12 cellular contexts compared by ENCODE assay signal in the genomic region with DNA sequence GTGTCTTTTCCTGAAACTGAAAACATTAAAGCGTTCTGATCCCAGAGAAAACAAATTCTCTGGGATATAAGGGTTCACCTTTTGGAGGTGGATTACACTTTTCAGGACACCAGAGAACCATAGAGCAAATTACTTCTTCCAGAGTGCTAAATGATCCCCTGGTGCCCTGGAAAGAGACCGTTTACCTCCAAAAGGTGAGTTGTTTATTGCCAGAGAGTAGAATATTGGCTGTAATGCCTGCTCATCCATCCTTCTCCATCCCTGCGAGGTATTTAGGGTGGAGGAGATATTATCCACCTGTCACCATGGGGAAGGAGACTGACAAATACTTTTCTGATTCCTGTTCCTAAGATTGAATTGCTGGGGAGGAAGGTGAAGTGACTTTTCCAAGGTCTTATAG. TPM values are rescaled to one million over a fixed set of nuclear protein-coding genes. Genes with fewer than 3 reads are reported as not detected.
A peak's percentile ranks its signal among the peaks of the same experiment; 100 is the strongest.
DNase-seq lines count a peak whose midpoint lies in the region; ATAC-seq and TF ChIP-seq lines count a peak whose summit lies in the region.
"Had no signal": no experiment of that assay in that cellular context is flagged by ENCODE, and none has a peak within 500 bp of the region (broad histone marks: within the 10 kb centered on the region; RNA-seq: fewer than 3 reads in every experiment).

No MANE protein-coding gene starts in this region.

- H3K27ac Mint-ChIP-seq in Caco-2 (ENCODE audit: unreplicated experiment): peak overlapping the region; percentile 97
- H3K27ac Mint-ChIP-seq in WTC11: peak overlapping the region; percentile 99
- H3K27ac Mint-ChIP-seq: activated naive CD4-positive, alpha-beta T cell treated with anti-CD3 and anti-CD28 coated beads, Interleukin-2, amount 50 U/mL, for 24 hours had no signal

- H3K4me3 ChIP-seq in Caco-2 (ENCODE audit: low read depth, low read length): no peak overlapping the region
- H3K4me3 ChIP-seq in gastrocnemius medialis: peak overlapping the region in 1 of 4 donors; percentile 18
- H3K4me3 ChIP-seq in MM.1S (ENCODE audit: low read length): no peak overlapping the region
- H3K4me3 ChIP-seq: left lung had no signal

- no peak for DNase-seq in Caco-2
- DNase-seq in WTC11 (ENCODE audit: low spot score): no peak
- no peak for DNase-seq in gastrocnemius medialis
- no peak for DNase-seq in MM.1S
- DNase-seq in AG08396 (ENCODE audit: low spot score): no peak
- no peak for DNase-seq in GM03348 (ENCODE audit: low spot score)
- DNase-seq: foreskin keratinocyte, left lung, NCI-H526 had no signal

- H3K9me3 ChIP-seq in Caco-2 (no peaks in the 10 kb centered on the region), gastrocnemius medialis (no peaks in the 10 kb centered on the region), MM.1S (replicated peaks; ENCODE audit: insufficient read depth, low read length) (no peaks in the 10 kb centered on the region)
- H3K9me3 ChIP-seq: left lung had no signal

- POLR2A ChIA-PET in Caco-2 (lab: Charles Lee) (interaction anchor here (1.3 kb wide), 1 partner anchor 31 kb away, joined by 6 read pairs; a partner anchor contains a TSS), WTC11 (lab: Charles Lee) (interaction anchor here (1.1 kb wide), 1 partner anchor 13 kb away, joined by 3 read pairs; no protein-coding TSS in a partner anchor)

- H3K27me3 Mint-ChIP-seq in Caco-2 (ENCODE audit: insufficient read depth, unreplicated experiment): no peaks in the 10 kb centered on the region
- H3K27me3 Mint-ChIP-seq in WTC11 (ENCODE audit: low read depth): no peaks in the 10 kb centered on the region

- H3K79me2 ChIP-seq in MM.1S (ENCODE audit: low read length): no peaks in the 10 kb centered on the region

- TF ChIP-seq CTCF in Caco-2 (IDR thresholded peaks at IDR 0.05; ENCODE audit: insufficient read depth in 1 of 2, low read depth in 1 of 2, low read length in 1 of 2, severe bottlenecking in 1 of 2, unreplicated experiment in 1 of 2): no peak
- TF ChIP-seq CTCF in WTC11 (IDR thresholded peaks at IDR 0.05): no peak
- no peak for TF ChIP-seq CTCF in gastrocnemius medialis (IDR thresholded peaks at IDR 0.05 in 4 of 5, conservative IDR thresholded peaks at IDR 0.05 in 1 of 5)
- no peak for TF ChIP-seq CTCF in MM.1S (IDR thresholded peaks at IDR 0.05; ENCODE audit: low read length)

- no peaks in the 10 kb centered on the region for H4K20me1 ChIP-seq in MM.1S (ENCODE audit: insufficient read depth, low read length)

- H3K36me3 ChIP-seq in Caco-2 (ENCODE audit: control insufficient read depth, insufficient read depth, low read length) (peaks cover 1% of the 10 kb centered on the region; the same call in 1 of the 2 replicates), gastrocnemius medialis (no peaks in the 10 kb centered on the region), MM.1S (replicated peaks; ENCODE audit: insufficient read depth, low read length) (no peaks in the 10 kb centered on the region)
- H3K36me3 ChIP-seq: left lung had no signal

- H3K27me3 ChIP-seq in Caco-2 (replicated peaks; ENCODE audit: control insufficient read depth, insufficient read depth, low read length) (no peaks in the 10 kb centered on the region), layer of hippocampus (ENCODE audit: control insufficient read depth, insufficient read depth, low read length) (no peaks in the 10 kb centered on the region), gastrocnemius medialis (no peaks in the 10 kb centered on the region), MM.1S (replicated peaks; ENCODE audit: insufficient read depth, low read length) (no peaks in the 10 kb centered on the region)
- H3K27me3 ChIP-seq: foreskin keratinocyte, left lung had no signal

- in situ Hi-C loops in gastrocnemius medialis (cut with MboI; ENCODE audit: low sequenced_read_pairs in 4 of 4): no loop called here

- TF ChIP-seq POLR2A in gastrocnemius medialis (IDR thresholded peaks at IDR 0.05): no peak

- H3K4me3 Mint-ChIP-seq in Caco-2 (ENCODE audit: unreplicated experiment) (peak overlapping the region; percentile 73), WTC11 (peak overlapping the region; percentile 64)
- H3K4me3 Mint-ChIP-seq: activated naive CD4-positive, alpha-beta T cell treated with anti-CD3 and anti-CD28 coated beads, Interleukin-2, amount 50 U/mL, for 24 hours had no signal

- TSS peak; percentile 40 for BruUV-seq in Caco-2 (replicated peaks; lab: Mats Ljungman, UMichigan)

- H3K9me3 Mint-ChIP-seq in Caco-2 (ENCODE audit: unreplicated experiment) (no peaks in the 10 kb centered on the region), WTC11 (no peaks in the 10 kb centered on the region)
- H3K9me3 Mint-ChIP-seq: activated naive CD4-positive, alpha-beta T cell treated with anti-CD3 and anti-CD28 coated beads, Interleukin-2, amount 50 U/mL, for 24 hours had no signal

- ATAC-seq in WTC11 (no peak), gastrocnemius medialis (no peak), GM19324 (IDR thresholded peaks at IDR 0.05; ENCODE audit: low FRiP score, unreplicated experiment) (no peak)
- ATAC-seq: foreskin keratinocyte had no signal

- H3K4me1 Mint-ChIP-seq in Caco-2 (ENCODE audit: low read depth, unreplicated experiment) (peaks cover 71% of the 10 kb centered on the region), WTC11 (peaks cover 97% of the 10 kb centered on the region)
- H3K4me1 Mint-ChIP-seq: activated naive CD4-positive, alpha-beta T cell treated with anti-CD3 and anti-CD28 coated beads, Interleukin-2, amount 50 U/mL, for 24 hours had no signal

- H3K9ac ChIP-seq in MM.1S (ENCODE audit: low read length): no peak overlapping the region

- intact Hi-C loops in Caco-2 (cut with micrococcal nuclease; ENCODE audit: unreplicated experiment): loop anchor here (1.0 to 2.0 kb wide), 8 partner anchors 10 to 198 kb away; a partner anchor contains a TSS
- intact Hi-C loops in gastrocnemius medialis (cut with DNase I; ENCODE audit: low total_unique reads): no loop called here

- no peak overlapping the region for H3K4me2 ChIP-seq in MM.1S (ENCODE audit: low read depth, low read length)

- H3F3A ChIP-seq in MM.1S (ENCODE audit: insufficient read depth, low read length): no peaks in the 10 kb centered on the region

- no peak overlapping the region for H2AFZ ChIP-seq in MM.1S (ENCODE audit: low read length)

- no peaks in the 10 kb centered on the region for H3K9me2 ChIP-seq in MM.1S (replicated peaks; ENCODE audit: insufficient read depth, low read length)

- CTCF ChIA-PET in Caco-2 (lab: Charles Lee): no interaction called here
- CTCF ChIA-PET in WTC11 (lab: Charles Lee): no interaction called here

- H3K4me1 ChIP-seq in Caco-2 (peaks cover 55% of the 10 kb centered on the region), gastrocnemius medialis (peaks cover 30 to 31% of the 10 kb centered on the region in 2 donors), MM.1S (ENCODE audit: low read length) (no peaks in the 10 kb centered on the region)

- H3K36me3 Mint-ChIP-seq in Caco-2 (ENCODE audit: insufficient read depth, unreplicated experiment): peaks cover 39% of the 10 kb centered on the region
- H3K36me3 Mint-ChIP-seq in WTC11: peaks cover 3% of the 10 kb centered on the region; the same call in 1 of the 2 replicates
- H3K36me3 Mint-ChIP-seq: activated naive CD4-positive, alpha-beta T cell treated with anti-CD3 and anti-CD28 coated beads, Interleukin-2, amount 50 U/mL, for 24 hours had no signal

- H3K27ac ChIP-seq in layer of hippocampus (ENCODE audit: low read depth, low read length) (peak overlapping the region; percentile 35), gastrocnemius medialis (peak overlapping the region; percentile 47 to 72 (median 58)), MM.1S (ENCODE audit: low read length) (no peak overlapping the region)
- H3K27ac ChIP-seq: foreskin keratinocyte had no signal

TF ChIP-seq in WTC11, 78 proteins besides CTCF, POLR2A, EP300 and RAD21 (continues in another document):
- TF ChIP-seq NFATC4 (CRISPR knock-in tag; IDR thresholded peaks at IDR 0.05) (no peak), KAT7 (CRISPR knock-in tag; IDR thresholded peaks at IDR 0.05; ENCODE audit: borderline replicate concordance) (no peak), NFE2L1 (CRISPR knock-in tag; IDR thresholded peaks at IDR 0.05) (no peak), ZBTB21 (CRISPR knock-in tag; IDR thresholded peaks at IDR 0.05; ENCODE audit: borderline replicate concordance) (no peak), TP53 (CRISPR knock-in tag; IDR thresholded peaks at IDR 0.05) (no peak), SMAD4 (CRISPR knock-in tag; IDR thresholded peaks at IDR 0.05) (no peak), PRRX2 (CRISPR knock-in tag; IDR thresholded peaks at IDR 0.05) (no peak), FOXP1 (CRISPR knock-in tag; IDR thresholded peaks at IDR 0.05; ENCODE audit: borderline replicate concordance) (no peak), JUN (CRISPR knock-in tag; IDR thresholded peaks at IDR 0.05) (no peak), ETV6 (CRISPR knock-in tag; IDR thresholded peaks at IDR 0.05) (no peak)
- TF ChIP-seq, protein P1, sequence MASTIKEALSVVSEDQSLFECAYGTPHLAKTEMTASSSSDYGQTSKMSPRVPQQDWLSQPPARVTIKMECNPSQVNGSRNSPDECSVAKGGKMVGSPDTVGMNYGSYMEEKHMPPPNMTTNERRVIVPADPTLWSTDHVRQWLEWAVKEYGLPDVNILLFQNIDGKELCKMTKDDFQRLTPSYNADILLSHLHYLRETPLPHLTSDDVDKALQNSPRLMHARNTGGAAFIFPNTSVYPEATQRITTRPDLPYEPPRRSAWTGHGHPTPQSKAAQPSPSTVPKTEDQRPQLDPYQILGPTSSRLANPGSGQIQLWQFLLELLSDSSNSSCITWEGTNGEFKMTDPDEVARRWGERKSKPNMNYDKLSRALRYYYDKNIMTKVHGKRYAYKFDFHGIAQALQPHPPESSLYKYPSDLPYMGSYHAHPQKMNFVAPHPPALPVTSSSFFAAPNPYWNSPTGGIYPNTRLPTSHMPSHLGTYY (CRISPR knock-in tag; IDR thresholded peaks at IDR 0.05): no peak
- TF ChIP-seq, protein P2, sequence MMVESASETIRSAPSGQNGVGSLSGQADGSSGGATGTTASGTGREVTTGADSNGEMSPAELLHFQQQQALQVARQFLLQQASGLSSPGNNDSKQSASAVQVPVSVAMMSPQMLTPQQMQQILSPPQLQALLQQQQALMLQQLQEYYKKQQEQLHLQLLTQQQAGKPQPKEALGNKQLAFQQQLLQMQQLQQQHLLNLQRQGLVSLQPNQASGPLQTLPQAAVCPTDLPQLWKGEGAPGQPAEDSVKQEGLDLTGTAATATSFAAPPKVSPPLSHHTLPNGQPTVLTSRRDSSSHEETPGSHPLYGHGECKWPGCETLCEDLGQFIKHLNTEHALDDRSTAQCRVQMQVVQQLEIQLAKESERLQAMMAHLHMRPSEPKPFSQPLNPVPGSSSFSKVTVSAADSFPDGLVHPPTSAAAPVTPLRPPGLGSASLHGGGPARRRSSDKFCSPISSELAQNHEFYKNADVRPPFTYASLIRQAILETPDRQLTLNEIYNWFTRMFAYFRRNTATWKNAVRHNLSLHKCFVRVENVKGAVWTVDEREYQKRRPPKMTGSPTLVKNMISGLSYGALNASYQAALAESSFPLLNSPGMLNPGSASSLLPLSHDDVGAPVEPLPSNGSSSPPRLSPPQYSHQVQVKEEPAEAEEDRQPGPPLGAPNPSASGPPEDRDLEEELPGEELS (CRISPR knock-in tag; IDR thresholded peaks at IDR 0.05): no peak

RNA-seq across cellular contexts. Expression of a gene that starts 30.4 kb away (rescaled TPM):
- 101 and 103 TPM in 2 replicates for total RNA-seq in Caco-2 (2022)
- total RNA-seq in WTC11 (2021): 97.7 to 102 TPM (median 102 TPM) in 3 replicates
- total RNA-seq in gastrocnemius medialis: 10 to 100 TPM; 21.7 to 36.5 (median 29.0) TPM
